Comparison of ENCODE assay signal across 23 cellular contexts in genomic region chr10:67921065-67921464, GRCh38. TPM values are rescaled to one million over a fixed set of nuclear protein-coding genes. Genes with fewer than 3 reads are reported as not detected.
A peak's percentile ranks its signal among the peaks of the same experiment; 100 is the strongest.
DNase-seq lines count a peak whose midpoint lies in the region; ATAC-seq and TF ChIP-seq lines count a peak whose summit lies in the region.
"Had no signal": no experiment of that assay in that cellular context is flagged by ENCODE, and none has a peak within 500 bp of the region (broad histone marks: within the 10 kb centered on the region; RNA-seq: fewer than 3 reads in every experiment).

No MANE protein-coding gene starts in this region.

- no peak overlapping the region for H2AFZ ChIP-seq in neuronal stem cell (ENCODE audit: low read length)

- ATAC-seq in activated CD8-positive, alpha-beta T cell treated with anti-CD3 and anti-CD28 coated beads for 36 hours, result no peak
- ATAC-seq in activated CD8-positive, alpha-beta T cell treated with anti-CD3 and anti-CD28 coated beads, Interleukin-2, amount 10 ng/mL, durations not matched to agents 7 days and 5 days, result no peak
- ATAC-seq in left lobe of liver, result peak; percentile 84
- ATAC-seq in HG03280 (IDR thresholded peaks at IDR 0.05; ENCODE audit: unreplicated experiment), result no peak
- ATAC-seq: GM12878, HCT116, PC-3 had no signal

- H3K4me1 ChIP-seq in subcutaneous abdominal adipose tissue (ENCODE audit: control insufficient read depth in 5 of 5, insufficient read depth in 5 of 5, low read length in 5 of 5), result peaks cover 0 to 11% (median 0%) of the 10 kb centered on the region in 5 donors
- H3K4me1 ChIP-seq in neuronal stem cell (ENCODE audit: control insufficient read depth in 2 of 2, insufficient read depth in 1 of 2, low read depth in 1 of 2, low read length in 2 of 2), result no peaks in the 10 kb centered on the region

- no peaks in the 10 kb centered on the region for H3K9me3 Mint-ChIP-seq in activated CD8-positive, alpha-beta T cell treated with anti-CD3 and anti-CD28 coated beads for 36 hours
- no peaks in the 10 kb centered on the region for H3K9me3 Mint-ChIP-seq in activated CD8-positive, alpha-beta T cell treated with anti-CD3 and anti-CD28 coated beads, Interleukin-2, amount 10 ng/mL, durations not matched to agents 7 days and 5 days (ENCODE audit: insufficient read depth)
- H3K9me3 Mint-ChIP-seq in HFFc6, result no peaks in the 10 kb centered on the region

- H2BK15ac ChIP-seq in neuronal stem cell (ENCODE audit: low read length), result no peak overlapping the region

- intact Hi-C loops in activated CD8-positive, alpha-beta T cell treated with anti-CD3 and anti-CD28 coated beads for 36 hours (cut with micrococcal nuclease), result no loop called here

- no peak overlapping the region for H2BK5ac ChIP-seq in neuronal stem cell (ENCODE audit: low read length)

- H3K27me3 Mint-ChIP-seq in activated CD8-positive, alpha-beta T cell treated with anti-CD3 and anti-CD28 coated beads for 36 hours, result no peaks in the 10 kb centered on the region
- H3K27me3 Mint-ChIP-seq in activated CD8-positive, alpha-beta T cell treated with anti-CD3 and anti-CD28 coated beads, Interleukin-2, amount 10 ng/mL, durations not matched to agents 7 days and 5 days (ENCODE audit: low read depth), result no peaks in the 10 kb centered on the region
- peaks cover 13% of the 10 kb centered on the region for H3K27me3 Mint-ChIP-seq in HFFc6 (ENCODE audit: insufficient read depth)

- H2AK5ac ChIP-seq in neuronal stem cell (ENCODE audit: low read depth, low read length), result no peak overlapping the region

- H3K18ac ChIP-seq in neuronal stem cell (ENCODE audit: low read length), result no peak overlapping the region

- H2BK12ac ChIP-seq in neuronal stem cell (ENCODE audit: low read length), result no peak overlapping the region

- H4K91ac ChIP-seq in neuronal stem cell (ENCODE audit: low read depth, low read length, poor library complexity), result no peak overlapping the region

- peaks cover 35% of the 10 kb centered on the region for H3K36me3 Mint-ChIP-seq in activated CD8-positive, alpha-beta T cell treated with anti-CD3 and anti-CD28 coated beads for 36 hours (ENCODE audit: low read depth)
- peaks cover 38% of the 10 kb centered on the region for H3K36me3 Mint-ChIP-seq in activated CD8-positive, alpha-beta T cell treated with anti-CD3 and anti-CD28 coated beads, Interleukin-2, amount 10 ng/mL, durations not matched to agents 7 days and 5 days (ENCODE audit: low read depth)
- peaks cover 62% of the 10 kb centered on the region for H3K36me3 Mint-ChIP-seq in HFFc6 (ENCODE audit: low read depth)

- no peak for TF ChIP-seq CTCF in activated CD8-positive, alpha-beta T cell treated with anti-CD3 and anti-CD28 coated beads for 36 hours (IDR thresholded peaks at IDR 0.05)
- no peak for TF ChIP-seq CTCF in HFFc6 (IDR thresholded peaks at IDR 0.05)

- no peak overlapping the region for H2BK120ac ChIP-seq in neuronal stem cell (ENCODE audit: low read depth, low read length)

- H3K4me1 Mint-ChIP-seq in activated CD8-positive, alpha-beta T cell treated with anti-CD3 and anti-CD28 coated beads for 36 hours (ENCODE audit: low read depth), result peaks cover 9% of the 10 kb centered on the region
- H3K4me1 Mint-ChIP-seq in activated CD8-positive, alpha-beta T cell treated with anti-CD3 and anti-CD28 coated beads, Interleukin-2, amount 10 ng/mL, durations not matched to agents 7 days and 5 days (ENCODE audit: low read depth), result no peaks in the 10 kb centered on the region
- H3K4me1 Mint-ChIP-seq in HFFc6 (ENCODE audit: low read depth), result peaks cover 59% of the 10 kb centered on the region

- WGBS in neuronal stem cell (ENCODE audit: extremely low coverage in 2 of 2, insufficient read length in 2 of 2, insufficient replicate concordance in 1 of 2), 2 donors, result no CpG with 5 or more reads among the region's 1 CpG

- no peak overlapping the region for H3K23ac ChIP-seq in neuronal stem cell (ENCODE audit: low read depth, low read length, poor library complexity)

- no peak overlapping the region for H3K4me2 ChIP-seq in neuronal stem cell (ENCODE audit: insufficient read depth, low read length, poor library complexity, severe bottlenecking)
- H3K4me2 ChIP-seq: SK-N-SH had no signal

- H3K9me3 ChIP-seq in subcutaneous abdominal adipose tissue (ENCODE audit: control insufficient read depth in 5 of 5, low read length in 5 of 5), result no peaks in the 10 kb centered on the region
- peaks cover 0 to 7% of the 10 kb centered on the region in 2 donors for H3K9me3 ChIP-seq in neuronal stem cell (replicated peaks in 1 of 2; ENCODE audit: control insufficient read depth in 2 of 2, insufficient read depth in 1 of 2, low read depth in 1 of 2, low read length in 2 of 2)
- H3K9me3 ChIP-seq: SK-N-SH had no signal

- H3K4me3 Mint-ChIP-seq in activated CD8-positive, alpha-beta T cell treated with anti-CD3 and anti-CD28 coated beads for 36 hours, result no peak overlapping the region
- no peak overlapping the region for H3K4me3 Mint-ChIP-seq in activated CD8-positive, alpha-beta T cell treated with anti-CD3 and anti-CD28 coated beads, Interleukin-2, amount 10 ng/mL, durations not matched to agents 7 days and 5 days
- H3K4me3 Mint-ChIP-seq in HFFc6, result no peak overlapping the region

- no peak overlapping the region for H3K4ac ChIP-seq in neuronal stem cell (ENCODE audit: low read length)

- no peak overlapping the region for H3K4me3 ChIP-seq in subcutaneous abdominal adipose tissue (ENCODE audit: low read depth in 1 of 5, low read length in 5 of 5)
- no peak overlapping the region for H3K4me3 ChIP-seq in neuronal stem cell (ENCODE audit: low read length in 2 of 2)
- H3K4me3 ChIP-seq: GM12878 had no signal

- CTCF ChIA-PET in activated CD8-positive, alpha-beta T cell treated with anti-CD3 and anti-CD28 coated beads for 36 hours (lab: Charles Lee), result interaction anchor here (1.2 to 1.6 kb wide), 2 partner anchors 9 to 66 kb away, joined by 3 to 6 read pairs; no protein-coding TSS in a partner anchor
- CTCF ChIA-PET in activated CD8-positive, alpha-beta T cell treated with anti-CD3 and anti-CD28 coated beads, Interleukin-2, amount 10 ng/mL, durations not matched to agents 7 days and 5 days (lab: Charles Lee), result no interaction called here

- H4K8ac ChIP-seq in neuronal stem cell (ENCODE audit: low read depth, low read length), result no peak overlapping the region

- no peak for DNase-seq in activated CD8-positive, alpha-beta T cell treated with anti-CD3 and anti-CD28 coated beads for 36 hours
- DNase-seq in activated CD8-positive, alpha-beta T cell treated with anti-CD3 and anti-CD28 coated beads, Interleukin-2, amount 10 ng/mL, durations not matched to agents 7 days and 5 days, result no peak
- DNase-seq in HFFc6, result no peak
- DNase-seq in left lobe of liver (ENCODE audit: low spot score), result no peak
- DNase-seq in neuronal stem cell (ENCODE audit: low spot score), result no peak
- DNase-seq in dermis blood vessel endothelial cell, result no peak
- DNase-seq: COR-L47; DMS53; KBM-7; MV-4-11; NCI-H1105 treated with DMSO at 0.1 percent for 48 hours; NCI-H146; NCI-H1930; NCI-H446; NCI-H524 treated with DMSO at 0.1 percent for 48 hours; NK-92 treated with Interleukin-12 subunit alpha and Interleukin-12 subunit beta, amount 100 ng/mL, for 24 hours; PC-3; SK-N-SH had no signal

- POLR2A ChIA-PET in activated CD8-positive, alpha-beta T cell treated with anti-CD3 and anti-CD28 coated beads for 36 hours (lab: Charles Lee), result interaction anchor here (0.7 to 1.4 kb wide), 3 partner anchors 9 to 1202 kb away, joined by 3 to 5 read pairs (median 4); no protein-coding TSS in a partner anchor
- POLR2A ChIA-PET in activated CD8-positive, alpha-beta T cell treated with anti-CD3 and anti-CD28 coated beads, Interleukin-2, amount 10 ng/mL, durations not matched to agents 7 days and 5 days (lab: Charles Lee), result no interaction called here

- peak overlapping the region; percentile 34 for H3K27ac Mint-ChIP-seq in activated CD8-positive, alpha-beta T cell treated with anti-CD3 and anti-CD28 coated beads for 36 hours
- no peak overlapping the region for H3K27ac Mint-ChIP-seq in activated CD8-positive, alpha-beta T cell treated with anti-CD3 and anti-CD28 coated beads, Interleukin-2, amount 10 ng/mL, durations not matched to agents 7 days and 5 days
- peak overlapping the region; percentile 52 for H3K27ac Mint-ChIP-seq in HFFc6

- no peaks in the 10 kb centered on the region for H3K79me1 ChIP-seq in neuronal stem cell (ENCODE audit: low read depth, low read length)

- no peak overlapping the region for H3K14ac ChIP-seq in neuronal stem cell (ENCODE audit: low read length)

- no peaks in the 10 kb centered on the region for H3K27me3 ChIP-seq in subcutaneous abdominal adipose tissue (ENCODE audit: control insufficient read depth in 5 of 5, insufficient read depth in 4 of 5, low read length in 5 of 5)
- no peaks in the 10 kb centered on the region for H3K27me3 ChIP-seq in neuronal stem cell (ENCODE audit: control insufficient read depth in 3 of 3, insufficient read depth in 3 of 3, low read depth in 1 of 3, low read length in 3 of 3)

- H3K36me3 ChIP-seq in subcutaneous abdominal adipose tissue (ENCODE audit: control insufficient read depth in 5 of 5, insufficient read depth in 5 of 5, low read length in 5 of 5) (peaks cover 13 to 46% (median 23%) of the 10 kb centered on the region in 5 donors), neuronal stem cell (replicated peaks in 1 of 2; ENCODE audit: control insufficient read depth in 2 of 2, insufficient read depth in 2 of 2, low read length in 2 of 2) (peaks cover 3 to 63% of the 10 kb centered on the region in 2 donors)

- H3K9ac ChIP-seq in subcutaneous abdominal adipose tissue (ENCODE audit: low read length in 5 of 5) (no peak overlapping the region), neuronal stem cell (ENCODE audit: low read depth, low read length, poor library complexity) (no peak overlapping the region)
- H3K9ac ChIP-seq: SK-N-SH had no signal

- H3K27ac ChIP-seq in subcutaneous abdominal adipose tissue (ENCODE audit: low read depth, low read length) (peak overlapping the region; percentile 53), neuronal stem cell (replicated peaks; ENCODE audit: low read length) (no peak overlapping the region)
- H3K27ac ChIP-seq: 22Rv1 had no signal

RNA-seq across cellular contexts. Expression of gene SIRT1, which starts 36.6 kb away (rescaled TPM):
- total RNA-seq in activated CD8-positive, alpha-beta T cell treated with anti-CD3 and anti-CD28 coated beads for 36 hours, result 10 to 100 TPM; 27.5 to 29.8 TPM
- 10 to 100 TPM; 21.9 TPM for total RNA-seq in activated CD8-positive, alpha-beta T cell treated with anti-CD3 and anti-CD28 coated beads, Interleukin-2, amount 10 ng/mL, durations not matched to agents 7 days and 5 days
- total RNA-seq in HFFc6 (2021; fragmentation: NEBNext Ultra II Directional; extraction: Animal tissue kit (Norgen Biotek cat#: 25700)), result 10 to 100 TPM in 5 of 6 experiments, 1 to 10 TPM in 1; 9.8 to 12.9 (median 11.7) TPM
- total RNA-seq in left lobe of liver, result 5.5 TPM
- polyA plus RNA-seq in neuronal stem cell (2013, experiment 1 of 2), result 18.3 TPM
- 18.4 TPM for polyA plus RNA-seq in neuronal stem cell (2013, experiment 2 of 2)
- total RNA-seq in dermis blood vessel endothelial cell, result 11.7 and 14.9 TPM in 2 replicates
